In genomic region chr3:157247391-157247790, GRCh38 we compare ENCODE assay signal across 22 cellular contexts.
A peak's percentile ranks its signal among the peaks of the same experiment; 100 is the strongest.
DNase-seq lines count a peak whose midpoint lies in the region; TF ChIP-seq lines count a peak whose summit lies in the region.
"Had no signal": no experiment of that assay in that cellular context is flagged by ENCODE, and none has a peak within 500 bp of the region (broad histone marks: within the 10 kb centered on the region; RNA-seq: fewer than 3 reads in every experiment).

No MANE protein-coding gene starts in this region.

- H3K27ac ChIP-seq in cardiac muscle cell, result peak overlapping the region; percentile 88
- H3K27ac ChIP-seq in layer of hippocampus (ENCODE audit: low read depth, low read length), result peak overlapping the region; percentile 58
- peak overlapping the region; percentile 85 for H3K27ac ChIP-seq in temporal lobe (ENCODE audit: low read depth, low read length)
- H3K27ac ChIP-seq: left lung, prostate gland had no signal

- no peak overlapping the region for H3K4me3 ChIP-seq in cardiac muscle cell
- H3K4me3 ChIP-seq: left lung, prostate gland had no signal

- no peaks in the 10 kb centered on the region for H3K27me3 ChIP-seq in cardiac muscle cell
- no peaks in the 10 kb centered on the region for H3K27me3 ChIP-seq in layer of hippocampus (ENCODE audit: control insufficient read depth, insufficient read depth, low read length)
- H3K27me3 ChIP-seq: left lung had no signal

- DNase-seq in cardiac muscle cell (ENCODE audit: low read depth in 1 of 2, low spot score in 1 of 2), result peak in 1 of 2 donors; percentile 53
- DNase-seq in cardiac septum (ENCODE audit: low spot score), result no peak
- DNase-seq in SW 1271 (lab: John Stamatoyannopoulos, UW), result no peak
- no peak for DNase-seq in dedifferentiated amniotic fluid mesenchymal stem cell (ENCODE audit: extremely low spot score)
- DNase-seq in hepatic stellate cell (ENCODE audit: low spot score), result no peak
- DNase-seq: activated CD4-positive, CD25-positive, alpha-beta regulatory T cell treated with anti-CD3 and anti-CD28 coated beads, Interleukin-2, amount 50 U/mL, for 72 hours; activated gamma-delta T cell treated with Interleukin-2 at 50 U/mL for 16 hours; DMS153; H7; KBM-7; left lung; naive thymus-derived CD4-positive, alpha-beta T cell; NCI-H1417; NCI-H69; stimulated activated CD4-positive, alpha-beta T cell treated with anti-CD3 and anti-CD28 coated beads, Interleukin-15, amount 100 ng/mL, for 24 hours; stimulated activated naive CD4-positive, alpha-beta T cell; T-helper 9 cell had no signal

- H3K36me3 Mint-ChIP-seq in brain, result no peaks in the 10 kb centered on the region
- H3K36me3 Mint-ChIP-seq: CD14-positive monocyte had no signal

- H3K4me3 Mint-ChIP-seq in brain, result no peak overlapping the region
- H3K4me3 Mint-ChIP-seq: CD14-positive monocyte; naive thymus-derived CD4-positive, alpha-beta T cell had no signal

- intact Hi-C loops in cardiac septum (cut with DNase I), result loop anchor here (10.0 kb wide), 1 partner anchor 83 kb away; the partner anchor contains the start of gene CCNL1

- no peaks in the 10 kb centered on the region for H3K27me3 Mint-ChIP-seq in brain

- TF ChIP-seq CTCF in cardiac muscle cell (IDR thresholded peaks at IDR 0.05; ENCODE audit: low read depth, low read length) (no peak), brain (conservative IDR thresholded peaks at IDR 0.05) (no peak)

- H3K9me3 ChIP-seq in cardiac muscle cell (ENCODE audit: low read depth), result no peaks in the 10 kb centered on the region
- H3K9me3 ChIP-seq: left lung, prostate gland had no signal

- peak overlapping the region in 3 of 5 experiments; percentile 3 to 81 (median 79) for H3K27ac Mint-ChIP-seq in brain

- H3K4me1 Mint-ChIP-seq in brain, result peaks cover 27% of the 10 kb centered on the region

- H3K36me3 ChIP-seq in cardiac muscle cell, result no peaks in the 10 kb centered on the region
- H3K36me3 ChIP-seq: left lung, prostate gland had no signal

- peaks cover 0 to 3% (median 0%) of the 10 kb centered on the region in 5 experiments for H3K9me3 Mint-ChIP-seq in brain
- H3K9me3 Mint-ChIP-seq: CD14-positive monocyte; naive thymus-derived CD4-positive, alpha-beta T cell had no signal

- H3K4me1 ChIP-seq in cardiac muscle cell (ENCODE audit: low read depth), result peaks cover 21% of the 10 kb centered on the region
- H3K4me1 ChIP-seq: left lung, prostate gland had no signal
